In the genomic region with DNA sequence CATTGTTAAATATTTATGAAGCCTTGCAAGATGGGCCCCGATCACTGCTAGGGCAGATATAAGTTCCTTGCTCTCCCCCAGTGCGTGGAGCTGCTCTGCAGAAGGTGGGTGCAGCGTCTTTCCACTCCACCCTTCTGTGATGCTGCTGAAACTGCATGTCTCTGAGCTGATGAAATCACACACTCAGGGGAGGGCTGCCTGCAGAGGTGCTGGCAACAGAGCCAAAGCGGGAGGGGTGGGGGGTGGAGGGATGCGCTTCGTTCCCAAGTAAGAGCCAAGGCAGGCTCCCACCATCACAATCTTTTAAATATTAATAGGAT, we compare ENCODE assay signal across 20 cellular contexts.
DNase-seq lines count a peak whose midpoint lies in the region; ATAC-seq and TF ChIP-seq lines count a peak whose summit lies in the region.
"Had no signal": no experiment of that assay in that cellular context is flagged by ENCODE, and none has a peak within 500 bp of the region (broad histone marks: within the 10 kb centered on the region; RNA-seq: fewer than 3 reads in every experiment).

No MANE protein-coding gene starts in this region.

- no peaks in the 10 kb centered on the region for H3K79me2 ChIP-seq in mesendoderm (ENCODE audit: control insufficient read depth, insufficient read depth, low read length)

- no peak overlapping the region for H2AK5ac ChIP-seq in mesendoderm (ENCODE audit: low read length)

- TF ChIP-seq POLR2A in gastroesophageal sphincter (IDR thresholded peaks at IDR 0.05), result no peak

- H3K4me1 ChIP-seq in right cardiac atrium (ENCODE audit: control insufficient read depth, insufficient read depth, low read length) (no peaks in the 10 kb centered on the region), gastroesophageal sphincter (peaks cover 0 to 6% (median 0%) of the 10 kb centered on the region in 3 donors), mesendoderm (ENCODE audit: control insufficient read depth, low read depth, low read length) (peaks cover 3% of the 10 kb centered on the region)
- H3K4me1 ChIP-seq: tibial nerve had no signal

- ATAC-seq in right cardiac atrium (peak in 1 of 2 donors; percentile 47), gastroesophageal sphincter (peak; percentile 36), HG02981 (IDR thresholded peaks at IDR 0.05; ENCODE audit: unreplicated experiment) (no peak), GM21576 (IDR thresholded peaks at IDR 0.05; ENCODE audit: unreplicated experiment) (no peak)
- ATAC-seq: activated CD4-positive, CD25-positive, alpha-beta regulatory T cell treated with anti-CD3 and anti-CD28 coated beads, Interleukin-2, amount 50 U/mL, for 24 hours; stimulated activated memory B cell treated with anti-CD40 and anti-IgM and Interleukin-4, amounts not matched to agents 10 μg/mL and 1 μg/mL and 100 μg/mL, for 72 hours had no signal

- H4K5ac ChIP-seq in mesendoderm (ENCODE audit: low read length), result no peak overlapping the region

- H3K36me3 ChIP-seq in gastroesophageal sphincter (no peaks in the 10 kb centered on the region), mesendoderm (ENCODE audit: control insufficient read depth, insufficient read depth, low read length) (no peaks in the 10 kb centered on the region)
- H3K36me3 ChIP-seq: ovary, tibial nerve had no signal

- H2BK120ac ChIP-seq in mesendoderm (ENCODE audit: low read depth, low read length), result peak overlapping the region; percentile 95

- no peak overlapping the region for H4K8ac ChIP-seq in mesendoderm (ENCODE audit: low read depth, low read length)

- H3K9me3 ChIP-seq in right cardiac atrium (ENCODE audit: control insufficient read depth, low read length), result no peaks in the 10 kb centered on the region
- H3K9me3 ChIP-seq in gastroesophageal sphincter, result no peaks in the 10 kb centered on the region
- H3K9me3 ChIP-seq: ovary, tibial nerve had no signal

- 11% methylated on average over 6 of the region's 6 CpGs for whole genome bisulfite sequencing in right cardiac atrium
- 3 to 13% methylated on average over 3 to 6 of the region's 6 CpGs for WGBS in gastroesophageal sphincter (ENCODE audit: low coverage in 1 of 2), 2 donors
- WGBS in mesendoderm (ENCODE audit: extremely low coverage, insufficient coverage, low lambda C conversion rate), result no CpG with 5 or more reads among the region's 6 CpGs

- peak overlapping the region; percentile 43 for H3K4me2 ChIP-seq in mesendoderm (ENCODE audit: low read length)

- no peak for TF ChIP-seq CTCF in gastroesophageal sphincter (IDR thresholded peaks at IDR 0.05)

- H3K23ac ChIP-seq in mesendoderm (ENCODE audit: low read length), result no peak overlapping the region

- peak overlapping the region; percentile 87 for H2BK5ac ChIP-seq in mesendoderm (ENCODE audit: low read length)

- peak overlapping the region; percentile 57 for H3K9ac ChIP-seq in mesendoderm (ENCODE audit: low read length)

- intact Hi-C loops in right cardiac atrium (cut with DNase I), result no loop called here
- intact Hi-C loops in cardiac septum (cut with DNase I), result no loop called here

- peak overlapping the region; percentile 88 for H3K56ac ChIP-seq in mesendoderm (ENCODE audit: low read length)

- no peak for TF ChIP-seq EP300 in gastroesophageal sphincter (IDR thresholded peaks at IDR 0.05)

- H3K27me3 ChIP-seq in right cardiac atrium (ENCODE audit: control insufficient read depth, insufficient read depth) (no peaks in the 10 kb centered on the region), gastroesophageal sphincter (no peaks in the 10 kb centered on the region), mesendoderm (ENCODE audit: insufficient read depth, low read length, poor library complexity) (no peaks in the 10 kb centered on the region)
- H3K27me3 ChIP-seq: ovary, tibial nerve had no signal

- no peak overlapping the region for H2BK15ac ChIP-seq in mesendoderm (replicated peaks; ENCODE audit: low read depth)

- DNase-seq in right cardiac atrium (peak in 2 of 3 donors; percentile 55 to 65), cardiac septum (ENCODE audit: low spot score) (no peak), mesendoderm (peak; percentile 96), NCI-H345 treated with DMSO at 0.1 percent for 48 hours (lab: John Stamatoyannopoulos, UW; ENCODE audit: unreplicated experiment) (no peak), activated T-cell treated with anti-CD3 and anti-CD28 coated beads for 4 hours (no peak)
- DNase-seq: activated effector memory CD4-positive, alpha-beta T cell treated with Interleukin-2 at 50 U/mL for 16 hours; CD4-positive, alpha-beta T cell; Karpas-422; kidney glomerular epithelial cell; NCI-H1105 treated with DMSO at 0.1 percent for 48 hours; NCI-H446; SIG-M5 had no signal

- H3K79me1 ChIP-seq in mesendoderm (ENCODE audit: low read length), result no peaks in the 10 kb centered on the region

- H3K27ac ChIP-seq in right cardiac atrium (ENCODE audit: low read length), result no peak overlapping the region
- no peak overlapping the region for H3K27ac ChIP-seq in gastroesophageal sphincter
- H3K27ac ChIP-seq in mesendoderm (ENCODE audit: low read depth, low read length), result peak overlapping the region; percentile 97
- H3K27ac ChIP-seq: HL-60, ovary, tibial nerve had no signal

- H3K4ac ChIP-seq in mesendoderm (ENCODE audit: low read depth, low read length), result no peak overlapping the region

- H3K18ac ChIP-seq in mesendoderm (ENCODE audit: low read length), result peak overlapping the region; percentile 99

- H3K4me3 ChIP-seq in right cardiac atrium (ENCODE audit: low read length) (no peak overlapping the region), gastroesophageal sphincter (no peak overlapping the region), mesendoderm (ENCODE audit: low read length) (no peak overlapping the region)
- H3K4me3 ChIP-seq: ovary, tibial nerve had no signal

Comparison
In these comparisons a context has a peak if more than half of its experiments do, and no peak if none do; other contexts are left out.
1. DNase-seq: peak in right cardiac atrium (2 of 3) and mesendoderm (single experiment); none in cardiac septum (single experiment), NCI-H345 treated with DMSO at 0.1 percent for 48 hours (single experiment) and activated T-cell treated with anti-CD3 and anti-CD28 coated beads for 4 hours (single experiment).